In genomic region chr22:19431641-19432091, GRCh38 we compare ENCODE assay signal across 8 cellular contexts. TPM values are rescaled to one million over a fixed set of nuclear protein-coding genes. Genes with fewer than 3 reads are reported as not detected.
DNase-seq lines count a peak whose midpoint lies in the region; ATAC-seq and TF ChIP-seq lines count a peak whose summit lies in the region.

HIRA (minus strand) TSS chr22:19431733; CDS start chr22:19431476, 257 bp downstream.

- DNase-seq in AG09309 (ENCODE audit: low read depth) (no peak), NCI-H524 treated with DMSO at 0.1 percent for 48 hours (lab: John Stamatoyannopoulos, UW) (peak; percentile 4), lower lobe of right lung (peak; percentile 87)
- peak; percentile 87 to 89 for DNase-seq in activated CD4-positive, alpha-beta T cell treated with anti-CD3 and anti-CD28 coated beads, Interleukin-2, amount 50 U/mL, for 48 hours
- peak; percentile 78 to 84 (median 79) for DNase-seq in stimulated activated CD4-positive, alpha-beta T cell treated with anti-CD3 and anti-CD28 coated beads, TNF-alpha, amount 100 ng/mL, for 4 hours (ENCODE audit: low read depth in 3 of 3)

- H3K27ac ChIP-seq in duodenal mucosa (ENCODE audit: low read depth, low read length) (peak within 1 kb of the TSS; percentile 94), lower lobe of right lung (peak within 1 kb of the TSS; percentile 98)

- intact Hi-C loops in lower lobe of right lung (cut with DNase I) = no loop called here

- H3K4me1 ChIP-seq in duodenal mucosa (ENCODE audit: control insufficient read depth in 1 of 2, insufficient read depth in 2 of 2, low read length in 2 of 2) (peaks cover 24% of the 10 kb centered on the region in 2 donors), lower lobe of right lung (peaks cover 44% of the 10 kb centered on the region)

- no peaks in the 10 kb centered on the region for H3K27me3 ChIP-seq in duodenal mucosa (ENCODE audit: control insufficient read depth in 1 of 2, insufficient read depth in 2 of 2, low read length in 2 of 2)
- no peaks in the 10 kb centered on the region for H3K27me3 ChIP-seq in lower lobe of right lung (ENCODE audit: low read depth)

- H3K4me3 ChIP-seq in AG09309 (ENCODE audit: control insufficient read depth, low read depth, low read length) (peak within 1 kb of the TSS; percentile 94), duodenal mucosa (ENCODE audit: low read depth in 1 of 2, low read length in 2 of 2) (peak within 1 kb of the TSS; percentile 93 to 94), lower lobe of right lung (peak within 1 kb of the TSS; percentile 69)

- H3K9me3 ChIP-seq in duodenal mucosa (ENCODE audit: control insufficient read depth in 1 of 2, low read length in 2 of 2) (no peaks in the 10 kb centered on the region), lower lobe of right lung (no peaks in the 10 kb centered on the region)

- H3K9ac ChIP-seq in duodenal mucosa (ENCODE audit: low read depth in 1 of 2, low read length in 2 of 2) = peak within 1 kb of the TSS; percentile 90 to 95

- peak; percentile 57 for ATAC-seq in GM18909 (IDR thresholded peaks at IDR 0.05; ENCODE audit: poor library complexity, unreplicated experiment)
- peak; percentile 49 for ATAC-seq in HG03159 (IDR thresholded peaks at IDR 0.05; ENCODE audit: unreplicated experiment)
- ATAC-seq in lower lobe of right lung = peak; percentile 91

- TF ChIP-seq CTCF in AG09309 (IDR thresholded peaks at IDR 0.05; ENCODE audit: control insufficient read depth, insufficient read depth, low read depth, low read length, missing control alignments) (no peak), lower lobe of right lung (IDR thresholded peaks at IDR 0.05) (no peak)

- peaks cover 8 to 14% of the 10 kb centered on the region in 2 donors for H3K36me3 ChIP-seq in duodenal mucosa (ENCODE audit: control insufficient read depth in 1 of 2, insufficient read depth in 2 of 2, low read length in 2 of 2)
- peaks cover 26% of the 10 kb centered on the region for H3K36me3 ChIP-seq in lower lobe of right lung

RNA-seq across cellular contexts. Expression of gene HIRA, which starts in this region (rescaled TPM):
- 27.9 TPM for total RNA-seq in lower lobe of right lung
